8 cellular contexts compared by ENCODE assay signal in the genomic region with DNA sequence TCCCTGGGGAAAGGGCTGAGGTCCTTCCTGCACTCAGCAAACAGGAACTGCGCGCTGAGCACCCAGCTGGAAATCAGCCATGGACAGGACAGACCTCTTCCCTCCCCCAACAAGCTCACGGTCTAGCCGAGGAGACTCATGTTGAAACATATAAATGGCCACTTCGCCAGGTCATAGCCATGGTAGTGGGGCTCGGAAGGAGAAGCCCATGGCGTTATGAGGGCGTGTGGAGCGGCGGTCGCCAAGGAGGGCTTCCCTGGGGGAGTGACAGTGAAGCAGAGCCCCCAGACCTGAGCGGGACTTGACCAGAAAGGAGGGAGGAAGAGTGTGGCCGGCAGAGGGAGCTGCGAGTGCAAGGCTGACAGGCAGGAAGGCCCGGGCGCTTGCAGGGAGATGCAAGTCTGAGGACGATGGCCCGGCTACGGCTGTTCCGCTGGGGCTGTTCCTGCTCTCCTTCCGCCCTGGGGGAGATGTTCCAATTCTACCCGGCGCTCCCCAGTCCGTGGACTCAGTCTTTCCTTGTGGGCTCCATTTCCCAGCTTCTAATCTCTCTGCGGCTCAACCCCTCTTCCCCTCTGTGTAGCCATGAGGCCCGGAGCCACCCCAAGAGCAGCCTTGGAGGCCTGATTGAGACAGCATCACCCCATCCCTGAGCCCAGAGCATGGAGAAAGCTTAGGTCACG. TPM values are rescaled to one million over a fixed set of nuclear protein-coding genes. Genes with fewer than 3 reads are reported as not detected.
A peak's percentile ranks its signal among the peaks of the same experiment; 100 is the strongest.
DNase-seq lines count a peak whose midpoint lies in the region; ATAC-seq and TF ChIP-seq lines count a peak whose summit lies in the region.

No MANE protein-coding gene starts in this region.

- TF ChIP-seq CTCF in tibial nerve (IDR thresholded peaks at IDR 0.05), result peak; percentile 79 to 93 (median 83)

- H3K14ac ChIP-seq in trophoblast cell (ENCODE audit: low read length), result no peak overlapping the region

- H3K27me3 ChIP-seq in trophoblast cell (ENCODE audit: insufficient read depth, low read length), result no peaks in the 10 kb centered on the region
- H3K27me3 ChIP-seq in tibial nerve, result no peaks in the 10 kb centered on the region

- H4K91ac ChIP-seq in trophoblast cell (ENCODE audit: low read depth, low read length), result no peak overlapping the region

- H2BK12ac ChIP-seq in trophoblast cell (ENCODE audit: low read length), result no peak overlapping the region

- H3K4me3 ChIP-seq in trophoblast cell (ENCODE audit: low read depth, low read length), result no peak overlapping the region
- H3K4me3 ChIP-seq in tibial nerve, result peak overlapping the region in 1 of 4 donors; percentile 39

- no peaks in the 10 kb centered on the region for H3K79me2 ChIP-seq in trophoblast cell (ENCODE audit: control insufficient read depth, insufficient read depth, low read length, poor library complexity)

- H3K4me3 Mint-ChIP-seq in activated naive CD8-positive, alpha-beta T cell treated with anti-CD3 and anti-CD28 coated beads, Interleukin-2, amount 10 ng/mL, durations not matched to agents 7 days and 5 days, result peak overlapping the region; percentile 47

- peak in 1 of 2 donors; percentile 43 for TF ChIP-seq EP300 in tibial nerve (IDR thresholded peaks at IDR 0.05)

- no peak overlapping the region for H2BK120ac ChIP-seq in trophoblast cell (ENCODE audit: insufficient read depth, low read length, poor library complexity)

- intact Hi-C loops in cardiac septum (cut with DNase I), result loop anchor here (5.0 kb wide), 2 partner anchors 127 to 397 kb away; no protein-coding TSS in a partner anchor

- H3K4me2 ChIP-seq in trophoblast cell (ENCODE audit: low read length), result peak overlapping the region; percentile 66

- H3K36me3 Mint-ChIP-seq in activated naive CD8-positive, alpha-beta T cell treated with anti-CD3 and anti-CD28 coated beads, Interleukin-2, amount 10 ng/mL, durations not matched to agents 7 days and 5 days, result no peaks in the 10 kb centered on the region

- no peak overlapping the region for H4K12ac ChIP-seq in trophoblast cell (ENCODE audit: low read depth, low read length)

- H3K4me1 ChIP-seq in trophoblast cell (ENCODE audit: control insufficient read depth in 1 of 2, insufficient read depth in 2 of 2, low read length in 2 of 2) (peaks cover 2 to 3% of the 10 kb centered on the region in 2 experiments), tibial nerve (peaks cover 0 to 11% (median 0%) of the 10 kb centered on the region in 4 donors)

- H4K8ac ChIP-seq in trophoblast cell (ENCODE audit: low read depth, low read length), result peak overlapping the region; percentile 52

- H3K23ac ChIP-seq in trophoblast cell (ENCODE audit: low read length), result no peak overlapping the region

- H3K9me3 Mint-ChIP-seq in activated naive CD8-positive, alpha-beta T cell treated with anti-CD3 and anti-CD28 coated beads, Interleukin-2, amount 10 ng/mL, durations not matched to agents 7 days and 5 days, result peaks cover 2% of the 10 kb centered on the region

- H3K18ac ChIP-seq in trophoblast cell (ENCODE audit: low read length), result peak overlapping the region; percentile 27

- H3K36me3 ChIP-seq in trophoblast cell (ENCODE audit: control insufficient read depth in 1 of 2, insufficient read depth in 2 of 2, low read length in 2 of 2) (no peaks in the 10 kb centered on the region), tibial nerve (no peaks in the 10 kb centered on the region)

- no peak overlapping the region for H3K9ac ChIP-seq in trophoblast cell (ENCODE audit: low read length)

- WGBS in trophoblast cell (ENCODE audit: extremely low coverage, insufficient coverage, insufficient read length), result no CpG with 5 or more reads among the region's 27 CpGs
- 9 to 13% methylated on average over 16 to 26 of the region's 27 CpGs for WGBS in tibial nerve, 2 donors

- no peaks in the 10 kb centered on the region for H3K9me3 ChIP-seq in trophoblast cell (ENCODE audit: insufficient read depth, low read depth, low read length)
- peaks cover 0 to 1% (median 0%) of the 10 kb centered on the region in 4 donors for H3K9me3 ChIP-seq in tibial nerve

- H3K4ac ChIP-seq in trophoblast cell (ENCODE audit: low read depth, low read length), result no peak overlapping the region

- no peak overlapping the region for H2AK5ac ChIP-seq in trophoblast cell (ENCODE audit: low read length)

- ATAC-seq in GM18498 (IDR thresholded peaks at IDR 0.05; ENCODE audit: unreplicated experiment), result peak; percentile 50
- ATAC-seq in activated naive CD8-positive, alpha-beta T cell treated with anti-CD3 and anti-CD28 coated beads, Interleukin-2, amount 10 ng/mL, durations not matched to agents 7 days and 5 days (ENCODE audit: low read depth), result peak; percentile 98
- ATAC-seq in HG03039 (IDR thresholded peaks at IDR 0.05; ENCODE audit: unreplicated experiment), result no peak

- no peak overlapping the region for H2BK5ac ChIP-seq in trophoblast cell (ENCODE audit: low read depth, low read length, poor library complexity)

- H2AFZ ChIP-seq in trophoblast cell (ENCODE audit: insufficient read depth, low read length, poor library complexity), result peak overlapping the region; percentile 53

- DNase-seq in NCI-H146 (lab: John Stamatoyannopoulos, UW) (peak; percentile 67), SW 1271 (lab: John Stamatoyannopoulos, UW) (peak; percentile 45 to 69), cardiac septum (ENCODE audit: low spot score) (peak; percentile 94), trophoblast cell (peak; percentile 77 to 79), tibial nerve (ENCODE audit: low spot score in 2 of 2) (peak; percentile 81 to 94)
- peak; percentile 90 for DNase-seq in activated naive CD8-positive, alpha-beta T cell treated with anti-CD3 and anti-CD28 coated beads, Interleukin-2, amount 10 ng/mL, durations not matched to agents 7 days and 5 days

- peak overlapping the region; percentile 57 for H3K27ac Mint-ChIP-seq in activated naive CD8-positive, alpha-beta T cell treated with anti-CD3 and anti-CD28 coated beads, Interleukin-2, amount 10 ng/mL, durations not matched to agents 7 days and 5 days

- no peaks in the 10 kb centered on the region for H3K79me1 ChIP-seq in trophoblast cell (ENCODE audit: low read length)

- POLR2A ChIA-PET in activated naive CD8-positive, alpha-beta T cell treated with anti-CD3 and anti-CD28 coated beads, Interleukin-2, amount 10 ng/mL, durations not matched to agents 7 days and 5 days (lab: Charles Lee), result interaction anchor here (0.5 to 2.6 kb wide), 8 partner anchors 9 to 397 kb away, joined by 3 to 14 read pairs (median 4); no protein-coding TSS in a partner anchor

- peaks cover 8% of the 10 kb centered on the region for H3K4me1 Mint-ChIP-seq in activated naive CD8-positive, alpha-beta T cell treated with anti-CD3 and anti-CD28 coated beads, Interleukin-2, amount 10 ng/mL, durations not matched to agents 7 days and 5 days

- TF ChIP-seq POLR2A in tibial nerve (IDR thresholded peaks at IDR 0.05), result no peak

- peaks cover 4% of the 10 kb centered on the region for H3K27me3 Mint-ChIP-seq in activated naive CD8-positive, alpha-beta T cell treated with anti-CD3 and anti-CD28 coated beads, Interleukin-2, amount 10 ng/mL, durations not matched to agents 7 days and 5 days

- no peak overlapping the region for H3K27ac ChIP-seq in trophoblast cell (ENCODE audit: low read depth, low read length)
- H3K27ac ChIP-seq in tibial nerve, result peak overlapping the region in 1 of 4 donors; percentile 36

RNA-seq across cellular contexts. Expression of gene PRRC2B, which starts 43.9 kb away (rescaled TPM):
- total RNA-seq in activated naive CD8-positive, alpha-beta T cell treated with anti-CD3 and anti-CD28 coated beads, Interleukin-2, amount 10 ng/mL, durations not matched to agents 7 days and 5 days, result 100 to 1,000 TPM; 300 to 309 TPM
- 151 TPM for total RNA-seq in cardiac septum
- 115 and 121 TPM in 2 replicates for polyA plus RNA-seq in trophoblast cell (2013)
- total RNA-seq in tibial nerve, result 100 to 1,000 TPM in 3 of 4 donors, 10 to 100 TPM in 1; 94.8 to 236 (median 174) TPM
